ENCODE assay signal across 18 cellular contexts in the genomic region with DNA sequence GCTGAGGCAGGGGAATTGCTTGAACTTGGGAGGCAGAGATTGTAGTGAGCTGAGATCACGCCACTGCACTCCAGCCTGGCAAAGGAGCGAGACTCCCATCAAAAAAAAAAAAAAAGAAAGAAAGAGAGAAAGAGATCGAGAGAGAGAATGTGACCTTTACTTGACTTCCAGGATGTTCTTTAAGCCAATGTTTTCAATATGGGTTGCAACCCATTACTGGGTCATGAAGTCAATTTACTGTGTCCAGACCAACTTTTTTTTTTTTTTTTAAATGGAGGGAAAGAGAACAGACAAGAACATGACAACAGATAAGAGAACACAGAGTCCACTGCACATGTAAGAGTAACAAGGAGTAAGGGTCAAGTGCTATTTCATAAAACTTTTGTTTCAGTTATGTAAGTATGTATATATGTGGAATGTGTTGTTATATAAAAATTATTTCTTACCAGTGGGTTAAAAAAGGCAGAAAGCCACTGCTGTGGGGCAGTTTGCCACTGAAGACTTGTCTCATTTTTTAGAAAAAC. TPM values are rescaled to one million over a fixed set of nuclear protein-coding genes. Genes with fewer than 3 reads are reported as not detected.
DNase-seq lines count a peak whose midpoint lies in the region; ATAC-seq lines count a peak whose summit lies in the region.
"Had no signal": no experiment of that assay in that cellular context is flagged by ENCODE, and none has a peak within 500 bp of the region (broad histone marks: within the 10 kb centered on the region; RNA-seq: fewer than 3 reads in every experiment).

No MANE protein-coding gene starts in this region.

- in situ Hi-C loops in G401 (cut with HindIII; ENCODE audit: low sequenced_read_pairs): no loop called here

- peak overlapping the region; percentile 7 for H3K4me3 Mint-ChIP-seq in activated naive CD4-positive, alpha-beta T cell treated with anti-CD3 and anti-CD28 coated beads, Interleukin-2, amount 50 U/mL, for 24 hours
- H3K4me3 Mint-ChIP-seq in activated T-helper 17 cell treated with anti-CD3 and anti-CD28 coated beads, Interleukin-2, amount 50 U/mL, for 72 hours: peak overlapping the region; percentile 3
- peak overlapping the region in 1 of 5 donors; percentile 30 for H3K4me3 Mint-ChIP-seq in immature natural killer cell
- H3K4me3 Mint-ChIP-seq in stimulated activated naive CD8-positive, alpha-beta T cell treated with anti-CD3 and anti-CD28 coated beads, Interleukin-15, amount 100 ng/mL, for 72 hours: peak overlapping the region; percentile 33 to 44

- no peaks in the 10 kb centered on the region for H3K27me3 Mint-ChIP-seq in activated naive CD4-positive, alpha-beta T cell treated with anti-CD3 and anti-CD28 coated beads, Interleukin-2, amount 50 U/mL, for 24 hours
- H3K27me3 Mint-ChIP-seq in activated T-helper 17 cell treated with anti-CD3 and anti-CD28 coated beads, Interleukin-2, amount 50 U/mL, for 72 hours: no peaks in the 10 kb centered on the region
- peaks cover 2 to 4% (median 2%) of the 10 kb centered on the region in 3 donors for H3K27me3 Mint-ChIP-seq in immature natural killer cell (ENCODE audit: low read depth in 3 of 3)
- H3K27me3 Mint-ChIP-seq in stimulated activated naive CD8-positive, alpha-beta T cell treated with anti-CD3 and anti-CD28 coated beads, Interleukin-15, amount 100 ng/mL, for 72 hours: no peaks in the 10 kb centered on the region

- DNase-seq in activated naive CD4-positive, alpha-beta T cell treated with Interleukin-2 at 50 U/mL for 16 hours: no peak
- no peak for DNase-seq in immature natural killer cell
- DNase-seq in stimulated activated naive CD8-positive, alpha-beta T cell treated with anti-CD3 and anti-CD28 coated beads, Interleukin-15, amount 100 ng/mL, for 72 hours: no peak
- DNase-seq in G401 (ENCODE audit: low spot score): no peak
- no peak for DNase-seq in dermis blood vessel endothelial cell
- DNase-seq: ACHN; activated CD4-positive, alpha-beta T cell treated with anti-CD3 and anti-CD28 coated beads, Interleukin-2, amount 50 U/mL, for 1 hour; DMS 273 treated with DMSO at 0.1 percent for 48 hours; dorsolateral prefrontal cortex; GDM1; NCI-H1417 treated with DMSO at 0.1 percent for 48 hours; NCI-H2171; NCI-H526 treated with DMSO at 0.1 percent for 48 hours; occipital lobe; SHP77 had no signal

- H3K27ac Mint-ChIP-seq in activated naive CD4-positive, alpha-beta T cell treated with anti-CD3 and anti-CD28 coated beads, Interleukin-2, amount 50 U/mL, for 24 hours: peak overlapping the region; percentile 65
- peak overlapping the region; percentile 44 for H3K27ac Mint-ChIP-seq in activated T-helper 17 cell treated with anti-CD3 and anti-CD28 coated beads, Interleukin-2, amount 50 U/mL, for 72 hours
- peak overlapping the region in 4 of 6 donors; percentile 40 to 78 (median 71) for H3K27ac Mint-ChIP-seq in immature natural killer cell
- peak overlapping the region in 1 of 2 donors; percentile 93 for H3K27ac Mint-ChIP-seq in stimulated activated naive CD8-positive, alpha-beta T cell treated with anti-CD3 and anti-CD28 coated beads, Interleukin-15, amount 100 ng/mL, for 72 hours

- H3K4me1 Mint-ChIP-seq in activated naive CD4-positive, alpha-beta T cell treated with anti-CD3 and anti-CD28 coated beads, Interleukin-2, amount 50 U/mL, for 24 hours: peaks cover 80% of the 10 kb centered on the region
- peaks cover 47% of the 10 kb centered on the region for H3K4me1 Mint-ChIP-seq in activated T-helper 17 cell treated with anti-CD3 and anti-CD28 coated beads, Interleukin-2, amount 50 U/mL, for 72 hours
- H3K4me1 Mint-ChIP-seq in immature natural killer cell: peaks cover 64 to 83% of the 10 kb centered on the region in 2 donors
- H3K4me1 Mint-ChIP-seq in stimulated activated naive CD8-positive, alpha-beta T cell treated with anti-CD3 and anti-CD28 coated beads, Interleukin-15, amount 100 ng/mL, for 72 hours: peaks cover 75% of the 10 kb centered on the region

- H3K36me3 Mint-ChIP-seq in activated naive CD4-positive, alpha-beta T cell treated with anti-CD3 and anti-CD28 coated beads, Interleukin-2, amount 50 U/mL, for 24 hours: peaks cover 34% of the 10 kb centered on the region
- peaks cover 93% of the 10 kb centered on the region for H3K36me3 Mint-ChIP-seq in activated T-helper 17 cell treated with anti-CD3 and anti-CD28 coated beads, Interleukin-2, amount 50 U/mL, for 72 hours (ENCODE audit: low read depth)
- H3K36me3 Mint-ChIP-seq in immature natural killer cell: peaks cover 0 to 8% (median 0%) of the 10 kb centered on the region in 3 donors

- ATAC-seq in activated T-helper 17 cell treated with anti-CD3 and anti-CD28 coated beads, Interleukin-2, amount 50 U/mL, for 72 hours (replicated peaks): no peak
- no peak for ATAC-seq in stimulated activated naive CD8-positive, alpha-beta T cell treated with anti-CD3 and anti-CD28 coated beads, Interleukin-15, amount 100 ng/mL, for 72 hours
- ATAC-seq in HG03565 (IDR thresholded peaks at IDR 0.05; ENCODE audit: unreplicated experiment): no peak

- H3K9me3 Mint-ChIP-seq in activated naive CD4-positive, alpha-beta T cell treated with anti-CD3 and anti-CD28 coated beads, Interleukin-2, amount 50 U/mL, for 24 hours: no peaks in the 10 kb centered on the region
- H3K9me3 Mint-ChIP-seq in activated T-helper 17 cell treated with anti-CD3 and anti-CD28 coated beads, Interleukin-2, amount 50 U/mL, for 72 hours: no peaks in the 10 kb centered on the region
- H3K9me3 Mint-ChIP-seq in immature natural killer cell: no peaks in the 10 kb centered on the region
- no peaks in the 10 kb centered on the region for H3K9me3 Mint-ChIP-seq in stimulated activated naive CD8-positive, alpha-beta T cell treated with anti-CD3 and anti-CD28 coated beads, Interleukin-15, amount 100 ng/mL, for 72 hours

RNA-seq across cellular contexts. Expression of a gene that starts 29.9 kb away (rescaled TPM):
- total RNA-seq in activated T-helper 17 cell treated with anti-CD3 and anti-CD28 coated beads, Interleukin-2, amount 50 U/mL, for 72 hours: 100 to 1,000 TPM in 1 of 2 donors, 10 to 100 TPM in 1; 68.1 to 185 TPM
- polyA plus RNA-seq in immature natural killer cell: 100 to 1,000 TPM in 1 of 3 donors, 10 to 100 TPM in 2; 64.6 to 123 (median 79.7) TPM
- 6.3 and 7.8 TPM in 2 replicates for total RNA-seq in G401 (2014; rRNA removed; shearing (Covaris generic))
- total RNA-seq in dermis blood vessel endothelial cell: 81.5 and 95.7 TPM in 2 replicates

RNA-seq across cellular contexts. Expression of a gene that starts 58.1 kb away (rescaled TPM):
- 1 to 10 TPM; 7.8 to 8.7 TPM for total RNA-seq in activated T-helper 17 cell treated with anti-CD3 and anti-CD28 coated beads, Interleukin-2, amount 50 U/mL, for 72 hours
- polyA plus RNA-seq in immature natural killer cell: 1 to 10 TPM; 4.8 to 7.8 (median 5.7) TPM
- 6.9 and 7.4 TPM in 2 replicates for total RNA-seq in G401 (2014; rRNA removed; shearing (Covaris generic))
- 24.2 and 28.2 TPM in 2 replicates for total RNA-seq in dermis blood vessel endothelial cell
